18 cellular contexts compared by ENCODE assay signal in the genomic region with DNA sequence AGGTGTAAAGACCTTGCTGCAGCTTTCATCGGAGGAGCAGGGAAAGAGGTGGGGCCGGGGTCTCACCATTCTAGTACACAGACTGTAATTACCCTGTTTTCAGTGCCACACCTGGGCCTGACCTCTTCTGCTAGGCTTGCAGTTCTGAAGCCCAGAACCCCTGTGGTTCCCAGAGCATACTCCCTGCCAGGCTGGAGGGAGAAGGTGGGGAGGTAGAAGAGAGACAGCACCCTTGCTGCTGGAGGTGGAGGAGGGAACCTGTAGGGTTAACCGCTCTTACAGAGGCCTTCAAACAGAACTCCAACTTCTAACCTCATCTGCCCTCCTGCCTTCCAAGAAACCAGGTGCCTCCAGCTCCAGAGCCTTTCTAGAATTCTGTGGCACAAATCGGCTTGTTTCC. TPM values are rescaled to one million over a fixed set of nuclear protein-coding genes. Genes with fewer than 3 reads are reported as not detected.
DNase-seq lines count a peak whose midpoint lies in the region; ATAC-seq and TF ChIP-seq lines count a peak whose summit lies in the region.
"Had no signal": no experiment of that assay in that cellular context is flagged by ENCODE, and none has a peak within 500 bp of the region (broad histone marks: within the 10 kb centered on the region; RNA-seq: fewer than 3 reads in every experiment).

No MANE protein-coding gene starts in this region.

- H3K9me3 ChIP-seq in endodermal cell (ENCODE audit: control insufficient read depth, low read length) (peaks cover 1% of the 10 kb centered on the region), parathyroid adenoma (ENCODE audit: control insufficient read depth, low read length) (no peaks in the 10 kb centered on the region)
- H3K9me3 ChIP-seq in CD8-positive, alpha-beta T cell (ENCODE audit: low read length), result no peaks in the 10 kb centered on the region

- peak; percentile 38 for DNase-seq in NCI-H82 (lab: John Stamatoyannopoulos, UW)
- no peak for DNase-seq in NCI-H82 treated with DMSO at 0.1 percent for 48 hours (lab: John Stamatoyannopoulos, UW; ENCODE audit: unreplicated experiment)
- DNase-seq in NCI-H69 (lab: John Stamatoyannopoulos, UW), result peak; percentile 81
- DNase-seq in endodermal cell, result peak; percentile 72
- no peak for DNase-seq in dorsolateral prefrontal cortex
- DNase-seq in Right ventricle myocardium inferior (ENCODE audit: missing footprints), result no peak
- no peak for DNase-seq in CD8-positive, alpha-beta T cell
- DNase-seq: AML-193; C1 segment of cervical spinal cord; EL; H7; KBM-7; NCI-H1092 treated with DMSO at 0.1 percent for 48 hours; NCI-H446 treated with DMSO at 0.1 percent for 48 hours; NCI-H526 treated with DMSO at 0.1 percent for 48 hours; NK-92 treated with Interleukin-12 subunit alpha and Interleukin-12 subunit beta, amount 100 ng/mL, for 24 hours had no signal

- no peak for TF ChIP-seq CTCF in endodermal cell (conservative IDR thresholded peaks at IDR 0.05)
- TF ChIP-seq CTCF in parathyroid adenoma (IDR thresholded peaks at IDR 0.05), result no peak
- no peak for TF ChIP-seq CTCF in dorsolateral prefrontal cortex (IDR thresholded peaks at IDR 0.05 in 54 of 56, conservative IDR thresholded peaks at IDR 0.05 in 2 of 56; ENCODE audit: low read depth in 1 of 56, partially characterized antibody in 56 of 56)
- no peak for TF ChIP-seq CTCF in CD8-positive, alpha-beta T cell (IDR thresholded peaks at IDR 0.05)

- no peaks in the 10 kb centered on the region for H3K79me2 ChIP-seq in parathyroid adenoma

- no peak overlapping the region for H3K4me3 Mint-ChIP-seq in endodermal cell
- no peak overlapping the region for H3K4me3 Mint-ChIP-seq in CD8-positive, alpha-beta T cell

- CTCF ChIA-PET in CD8-positive, alpha-beta T cell (lab: Charles Lee), result no interaction called here

- H3K36me3 ChIP-seq in endodermal cell (ENCODE audit: control insufficient read depth, insufficient read depth, low read length), result no peaks in the 10 kb centered on the region
- H3K36me3 ChIP-seq in parathyroid adenoma (ENCODE audit: control insufficient read depth, insufficient read depth, low read length), result no peaks in the 10 kb centered on the region
- H3K36me3 ChIP-seq in CD8-positive, alpha-beta T cell (ENCODE audit: insufficient read depth, low read length), result no peaks in the 10 kb centered on the region

- H3K27me3 Mint-ChIP-seq in endodermal cell (ENCODE audit: insufficient read depth), result no peaks in the 10 kb centered on the region
- H3K27me3 Mint-ChIP-seq in CD8-positive, alpha-beta T cell (ENCODE audit: low read depth), result peaks cover 10% of the 10 kb centered on the region

- H3K27ac Mint-ChIP-seq in endodermal cell, result peak overlapping the region; percentile 10
- no peak overlapping the region for H3K27ac Mint-ChIP-seq in CD8-positive, alpha-beta T cell

- intact Hi-C loops in dorsolateral prefrontal cortex (cut with DNase I) (no loop called here), Right ventricle myocardium inferior (cut with DNase I) (no loop called here)
- intact Hi-C loops in CD8-positive, alpha-beta T cell (cut with DNase I, micrococcal nuclease), result no loop called here

- H3K4me3 ChIP-seq in endodermal cell (ENCODE audit: low read length) (no peak overlapping the region), parathyroid adenoma (ENCODE audit: low read depth, low read length) (no peak overlapping the region), dorsolateral prefrontal cortex (no peak overlapping the region)
- no peak overlapping the region for H3K4me3 ChIP-seq in CD8-positive, alpha-beta T cell (ENCODE audit: low read depth, low read length)

- no peak overlapping the region for H3K27ac ChIP-seq in endodermal cell (ENCODE audit: low read depth, low read length)
- no peak overlapping the region for H3K27ac ChIP-seq in parathyroid adenoma
- H3K27ac ChIP-seq in dorsolateral prefrontal cortex, result no peak overlapping the region
- H3K27ac ChIP-seq in CD8-positive, alpha-beta T cell (ENCODE audit: low read depth, low read length), result no peak overlapping the region

- ATAC-seq in Right ventricle myocardium inferior, result no peak
- ATAC-seq in CD8-positive, alpha-beta T cell, result no peak
- ATAC-seq: Panc1 had no signal

- peak overlapping the region; percentile 41 for H2AFZ ChIP-seq in parathyroid adenoma

- POLR2A ChIA-PET in CD8-positive, alpha-beta T cell (lab: Charles Lee), result no interaction called here

- H3K36me3 Mint-ChIP-seq in endodermal cell (ENCODE audit: low read depth), result no peaks in the 10 kb centered on the region
- no peaks in the 10 kb centered on the region for H3K36me3 Mint-ChIP-seq in CD8-positive, alpha-beta T cell

- WGBS in endodermal cell (ENCODE audit: insufficient coverage in 1 of 2, insufficient read length in 1 of 2), 2 experiments, result 53 to 70% methylated on average over 2 to 4 of the region's 4 CpGs

- H3K4me2 ChIP-seq in parathyroid adenoma (ENCODE audit: low read length), result no peak overlapping the region

- H3K9ac ChIP-seq in endodermal cell (ENCODE audit: extremely low read depth, low read length, poor library complexity, severe bottlenecking) (no peak overlapping the region), parathyroid adenoma (no peak overlapping the region)

- H3K27me3 ChIP-seq in endodermal cell (ENCODE audit: control insufficient read depth, insufficient read depth, low read length, poor library complexity, severe bottlenecking), result no peaks in the 10 kb centered on the region
- H3K27me3 ChIP-seq in parathyroid adenoma (ENCODE audit: control insufficient read depth, insufficient read depth, low read length), result no peaks in the 10 kb centered on the region
- H3K27me3 ChIP-seq in dorsolateral prefrontal cortex, result peaks cover 0 to 12% (median 0%) of the 10 kb centered on the region in 45 donors
- H3K27me3 ChIP-seq in CD8-positive, alpha-beta T cell (ENCODE audit: insufficient read depth, low read length), result no peaks in the 10 kb centered on the region

- H3K9me3 Mint-ChIP-seq in endodermal cell, result no peaks in the 10 kb centered on the region
- no peaks in the 10 kb centered on the region for H3K9me3 Mint-ChIP-seq in CD8-positive, alpha-beta T cell

- H3K4me1 Mint-ChIP-seq in endodermal cell, result peaks cover 45% of the 10 kb centered on the region
- peaks cover 5% of the 10 kb centered on the region for H3K4me1 Mint-ChIP-seq in CD8-positive, alpha-beta T cell (ENCODE audit: low read depth)

- H3K4me1 ChIP-seq in endodermal cell (ENCODE audit: control insufficient read depth, insufficient read depth, low read length) (peaks cover 13% of the 10 kb centered on the region), parathyroid adenoma (peaks cover 8% of the 10 kb centered on the region)
- H3K4me1 ChIP-seq in CD8-positive, alpha-beta T cell (ENCODE audit: insufficient read depth, low read length), result no peaks in the 10 kb centered on the region

RNA-seq across cellular contexts. Expression of a gene that starts 27.0 kb away (rescaled TPM):
- total RNA-seq in endodermal cell (10 to 100 TPM; 17.0 to 18.0 TPM), dorsolateral prefrontal cortex (1 to 10 TPM in 107 of 120 experiments, under 1 TPM in 10, not detected in 3; 0.56 to 8.1 (median 2.2) TPM), Right ventricle myocardium inferior (64.1 TPM)
- polyA plus RNA-seq in endodermal cell (2013, experiment 1 of 2), result 11.3 TPM
- polyA plus RNA-seq in endodermal cell (2013, experiment 2 of 2), result 11.4 TPM
- not detected for total RNA-seq in CD8-positive, alpha-beta T cell

Comparison
In these comparisons a context has a peak if more than half of its experiments do, and no peak if none do; other contexts are left out.
1. DNase-seq: peak in NCI-H82 (single experiment), NCI-H69 (single experiment) and endodermal cell (single experiment); none in NCI-H82 treated with DMSO at 0.1 percent for 48 hours (single experiment), dorsolateral prefrontal cortex (0 of 10), Right ventricle myocardium inferior (single experiment) and CD8-positive, alpha-beta T cell (0 of 7).